In the genomic region with DNA sequence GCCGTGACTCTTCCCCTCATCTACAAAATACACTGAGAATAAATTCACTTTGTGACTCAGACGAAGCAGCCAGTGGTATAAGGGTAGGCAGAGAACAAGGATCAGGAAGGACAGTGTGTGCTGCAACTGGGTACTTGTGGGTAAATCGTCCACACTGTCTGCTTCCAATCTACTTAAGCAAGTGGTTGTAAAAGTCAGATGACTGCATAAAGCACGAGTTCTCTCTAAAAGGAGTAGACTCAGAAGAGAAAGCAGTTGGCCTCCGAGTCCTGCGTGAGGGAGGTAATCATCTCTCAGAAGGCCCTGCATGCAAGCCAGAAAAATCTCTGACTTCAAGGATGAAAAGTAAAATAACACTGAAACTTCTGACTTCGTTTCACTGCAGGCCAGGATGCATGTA, we compare ENCODE assay signal across 13 cellular contexts. TPM values are rescaled to one million over a fixed set of nuclear protein-coding genes. Genes with fewer than 3 reads are reported as not detected.
DNase-seq lines count a peak whose midpoint lies in the region; ATAC-seq and TF ChIP-seq lines count a peak whose summit lies in the region.
"Had no signal": no experiment of that assay in that cellular context is flagged by ENCODE, and none has a peak within 500 bp of the region (broad histone marks: within the 10 kb centered on the region; RNA-seq: fewer than 3 reads in every experiment).

No MANE protein-coding gene starts in this region.

- 42 to 46% methylated on average over 7 of the region's 7 CpGs for whole genome bisulfite sequencing in heart right ventricle, 2 donors

- H3K4me3 ChIP-seq in SK-N-MC = no peak overlapping the region
- no peak overlapping the region for H3K4me3 ChIP-seq in heart right ventricle
- peak overlapping the region; percentile 29 for H3K4me3 ChIP-seq in osteoblast (ENCODE audit: insufficient read depth, low read length)
- H3K4me3 ChIP-seq: BLaER1 had no signal

- H3K4me1 ChIP-seq in heart right ventricle (peaks cover 0 to 25% (median 11%) of the 10 kb centered on the region in 9 donors), osteoblast (ENCODE audit: insufficient read depth, low read length) (peaks cover 13% of the 10 kb centered on the region)

- intact Hi-C loops in heart right ventricle (cut with DNase I) = no loop called here

- DNase-seq in SK-N-MC (ENCODE audit: low read depth, low spot score) (no peak), heart right ventricle (no peak), osteoblast (ENCODE audit: insufficient read length, low spot score, missing footprints) (peak; percentile 97), SIG-M5 treated with dmso at 0.1 percent for 504 hours (lab: John Stamatoyannopoulos, UW; ENCODE audit: unreplicated experiment) (no peak), KG1 (lab: John Stamatoyannopoulos, UW) (no peak), HuH-7.5 (ENCODE audit: low spot score) (no peak), caudate nucleus (lab: John Stamatoyannopoulos, UW) (no peak)
- DNase-seq: MV-4-11; stimulated activated CD4-positive, alpha-beta T cell treated with anti-CD3 and anti-CD28 coated beads, Interleukin-15, amount 100 ng/mL, for 24 hours; stimulated activated naive CD4-positive, alpha-beta T cell treated with Interleukin-2 at 50 U/mL for 16 hours had no signal

- peak in 6 of 8 donors; percentile 20 to 82 (median 60) for ATAC-seq in heart right ventricle
- ATAC-seq: HCT116 had no signal

- H3K27me3 ChIP-seq in heart right ventricle (no peaks in the 10 kb centered on the region), osteoblast (ENCODE audit: insufficient read depth, low read length) (no peaks in the 10 kb centered on the region)
- H3K27me3 ChIP-seq: BLaER1 had no signal

- peak overlapping the region; percentile 47 for H3K4me2 ChIP-seq in osteoblast (ENCODE audit: insufficient read depth, low read length)
- H3K4me2 ChIP-seq: BLaER1 had no signal

- H4K20me1 ChIP-seq in osteoblast (ENCODE audit: insufficient read depth, low read length) = no peaks in the 10 kb centered on the region

- TF ChIP-seq CTCF in 22Rv1 (IDR thresholded peaks at IDR 0.05) (no peak), heart right ventricle (IDR thresholded peaks at IDR 0.05) (no peak), osteoblast (IDR thresholded peaks at IDR 0.05; ENCODE audit: extremely low read depth, low read depth, low read length) (no peak)

- H3K27ac ChIP-seq in 22Rv1 (peak overlapping the region; percentile 29; the same call in 1 of the 2 replicates), SK-N-MC (peak overlapping the region; percentile 81), heart right ventricle (peak overlapping the region in 9 of 10 donors; percentile 24 to 70 (median 53)), osteoblast (ENCODE audit: low read depth, low read length) (peak overlapping the region; percentile 54), caudate nucleus (ENCODE audit: low read depth, low read length) (no peak overlapping the region)
- H3K27ac ChIP-seq: BLaER1 had no signal

- H2AFZ ChIP-seq in osteoblast (ENCODE audit: low read length) = peak overlapping the region; percentile 0

- H3K9ac ChIP-seq in SK-N-MC (ENCODE audit: insufficient read length) = peak overlapping the region; percentile 22
- H3K9ac ChIP-seq: BLaER1 had no signal

- H3K9me3 ChIP-seq in SK-N-MC (ENCODE audit: low read depth, low read length) = no peaks in the 10 kb centered on the region
- no peaks in the 10 kb centered on the region for H3K9me3 ChIP-seq in heart right ventricle
- H3K9me3 ChIP-seq in osteoblast (ENCODE audit: low read depth, low read length) = no peaks in the 10 kb centered on the region
- H3K9me3 ChIP-seq: BLaER1 had no signal

- no peaks in the 10 kb centered on the region for H3K79me2 ChIP-seq in osteoblast (ENCODE audit: insufficient read depth, low read length)

- peaks cover 18% of the 10 kb centered on the region for H3K36me3 ChIP-seq in SK-N-MC (ENCODE audit: insufficient read depth, low read length)
- peaks cover 0 to 71% (median 6%) of the 10 kb centered on the region in 9 donors for H3K36me3 ChIP-seq in heart right ventricle
- H3K36me3 ChIP-seq in osteoblast (ENCODE audit: insufficient read depth, low read length) = peaks cover 10% of the 10 kb centered on the region

RNA-seq across cellular contexts. Expression of a gene that starts 43.1 kb away (rescaled TPM):
- total RNA-seq in heart right ventricle (10 to 100 TPM; 18.7 to 34.4 (median 24.4) TPM), osteoblast (44.2 and 44.9 TPM in 2 replicates)
- 10 to 100 TPM in 1 of 2 donors, 1 to 10 TPM in 1; 8.6 to 12.8 TPM for polyA plus RNA-seq in heart right ventricle
